ENCODE assay signal across 33 cellular contexts in the genomic region with DNA sequence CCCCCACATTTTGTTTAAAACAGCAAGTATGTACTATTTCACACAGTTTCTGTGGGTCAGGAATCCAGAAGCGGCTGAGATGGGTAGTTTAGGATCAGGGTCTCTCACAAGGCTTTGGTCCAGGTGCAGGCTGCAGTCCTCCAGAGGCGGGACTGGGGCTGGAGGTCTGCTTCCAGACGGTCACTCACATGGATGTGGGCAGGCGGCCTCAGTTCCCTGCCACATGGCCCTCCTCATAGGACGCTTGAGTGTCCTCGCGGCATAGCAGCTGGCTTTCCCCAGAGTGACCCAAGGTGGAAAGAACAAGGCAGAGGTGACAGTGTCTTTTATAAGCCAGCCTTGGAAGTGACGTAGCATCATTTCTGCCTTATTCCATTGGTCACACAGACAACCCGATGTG. TPM values are rescaled to one million over a fixed set of nuclear protein-coding genes. Genes with fewer than 3 reads are reported as not detected.
"Had no signal": no experiment of that assay in that cellular context is flagged by ENCODE, and none has a peak within 500 bp of the region (broad histone marks: within the 10 kb centered on the region; RNA-seq: fewer than 3 reads in every experiment).

No MANE protein-coding gene starts in this region.

- H3K27me3 ChIP-seq: ascending aorta, breast epithelium, cardiac muscle cell, dorsolateral prefrontal cortex, esophagus muscularis mucosa, foreskin keratinocyte, gastrocnemius medialis had no signal

- DNase-seq: activated CD4-positive, alpha-beta T cell treated with anti-CD3 and anti-CD28 coated beads for 4 hours; activated CD4-positive, alpha-beta T cell treated with anti-CD3 and anti-CD28 coated beads, Interleukin-2, amount 10 ng/mL, durations not matched to agents 7 days and 5 days; activated CD4-positive, alpha-beta T cell treated with anti-CD3 and anti-CD28 coated beads, Interleukin-2, amount 50 U/mL, for 48 hours; activated CD4-positive, CD25-positive, alpha-beta regulatory T cell; activated CD4-positive, CD25-positive, alpha-beta regulatory T cell treated with anti-CD3 and anti-CD28 coated beads, Interleukin-2, amount 50 U/mL, for 72 hours; activated CD8-positive, alpha-beta memory T cell treated with anti-CD3 and anti-CD28 coated beads for 24 hours; activated CD8-positive, alpha-beta T cell treated with anti-CD3 and anti-CD28 coated beads for 36 hours; activated gamma-delta T cell; activated naive CD4-positive, alpha-beta T cell; activated naive CD4-positive, alpha-beta T cell treated with anti-CD3 and anti-CD28 coated beads, Interleukin-2, amount 10 ng/mL, durations not matched to agents 7 days and 5 days; activated naive CD8-positive, alpha-beta T cell treated with anti-CD3 and anti-CD28 coated beads, Interleukin-2, amount 10 ng/mL, durations not matched to agents 7 days and 5 days; activated T-cell treated with anti-CD3 and anti-CD28 coated beads, Interleukin-2, amount 50 U/mL, for 4 hours; central memory CD4-positive, alpha-beta T cell; cerebellar nuclear complex; dorsolateral prefrontal cortex; effector memory CD4-positive, alpha-beta T cell; endodermal cell; foreskin keratinocyte; gastrocnemius medialis; glutamatergic neuron; T-helper 1 cell; T-helper 17 cell; T1000 had no signal

- H3K27ac ChIP-seq: ascending aorta, breast epithelium, cardiac muscle cell, coronary artery, dorsolateral prefrontal cortex, esophagus muscularis mucosa, foreskin keratinocyte, gastrocnemius medialis had no signal

- H3K4me3 ChIP-seq: ascending aorta, breast epithelium, cardiac muscle cell, coronary artery, dorsolateral prefrontal cortex, esophagus muscularis mucosa, gastrocnemius medialis had no signal

- H3K9me3 Mint-ChIP-seq: activated CD4-positive, alpha-beta T cell treated with anti-CD3 and anti-CD28 coated beads, Interleukin-2, amount 10 ng/mL, durations not matched to agents 7 days and 5 days; activated CD8-positive, alpha-beta T cell treated with anti-CD3 and anti-CD28 coated beads for 36 hours; activated naive CD4-positive, alpha-beta T cell treated with anti-CD3 and anti-CD28 coated beads, Interleukin-2, amount 10 ng/mL, durations not matched to agents 7 days and 5 days; activated naive CD4-positive, alpha-beta T cell treated with anti-CD3 and anti-CD28 coated beads, Interleukin-2, amount 50 U/mL, for 72 hours; activated naive CD8-positive, alpha-beta T cell treated with anti-CD3 and anti-CD28 coated beads, Interleukin-2, amount 10 ng/mL, durations not matched to agents 7 days and 5 days; activated T-cell treated with anti-CD3 and anti-CD28 coated beads, Interleukin-2, amount 50 U/mL, for 4 hours; activated T-helper 17 cell treated with anti-CD3 and anti-CD28 coated beads, Interleukin-2, amount 50 U/mL, for 72 hours; brain; endodermal cell; T-helper 2 cell treated with Interferon-gamma antibody and Interleukin-4, amounts not matched to agents 5 μg/mL and 100 μg/mL, for 36 hours had no signal

- H3K4me3 Mint-ChIP-seq: activated CD4-positive, alpha-beta T cell treated with anti-CD3 and anti-CD28 coated beads, Interleukin-2, amount 10 ng/mL, durations not matched to agents 7 days and 5 days; activated CD8-positive, alpha-beta T cell treated with anti-CD3 and anti-CD28 coated beads for 36 hours; activated naive CD4-positive, alpha-beta T cell treated with anti-CD3 and anti-CD28 coated beads, Interleukin-2, amount 10 ng/mL, durations not matched to agents 7 days and 5 days; activated naive CD8-positive, alpha-beta T cell treated with anti-CD3 and anti-CD28 coated beads, Interleukin-2, amount 10 ng/mL, durations not matched to agents 7 days and 5 days; activated T-cell treated with anti-CD3 and anti-CD28 coated beads, Interleukin-2, amount 50 U/mL, for 4 hours; activated T-helper 17 cell treated with anti-CD3 and anti-CD28 coated beads, Interleukin-2, amount 50 U/mL, for 72 hours; brain; dendritic cell treated with granulocyte-macrophage colony-stimulating factor and Interleukin-4, amounts not matched to agents 40 ng/mL and 50 ng/mL, for 4 days; endodermal cell; T-helper 17 cell; T-helper 2 cell treated with Interferon-gamma antibody and Interleukin-4, amounts not matched to agents 5 μg/mL and 100 μg/mL, for 36 hours had no signal

- H3K4me1 ChIP-seq: ascending aorta, breast epithelium had no signal

- H3K27me3 Mint-ChIP-seq: activated CD4-positive, alpha-beta T cell treated with anti-CD3 and anti-CD28 coated beads, Interleukin-2, amount 10 ng/mL, durations not matched to agents 7 days and 5 days; activated CD8-positive, alpha-beta T cell treated with anti-CD3 and anti-CD28 coated beads for 36 hours; activated naive CD4-positive, alpha-beta T cell treated with anti-CD3 and anti-CD28 coated beads, Interleukin-2, amount 10 ng/mL, durations not matched to agents 7 days and 5 days; activated naive CD8-positive, alpha-beta T cell treated with anti-CD3 and anti-CD28 coated beads, Interleukin-2, amount 10 ng/mL, durations not matched to agents 7 days and 5 days; activated T-helper 17 cell treated with anti-CD3 and anti-CD28 coated beads, Interleukin-2, amount 50 U/mL, for 72 hours; T-helper 17 cell had no signal

- H3K4me1 Mint-ChIP-seq: brain had no signal

- H3K36me3 ChIP-seq: breast epithelium, cardiac muscle cell, gastrocnemius medialis had no signal

- ATAC-seq: activated CD8-positive, alpha-beta T cell treated with anti-CD3 and anti-CD28 coated beads for 36 hours; activated naive CD4-positive, alpha-beta T cell treated with anti-CD3 and anti-CD28 coated beads, Interleukin-2, amount 50 U/mL, for 72 hours; activated T-cell treated with anti-CD3 and anti-CD28 coated beads, Interleukin-2, amount 50 U/mL, for 4 hours; activated T-helper 17 cell treated with anti-CD3 and anti-CD28 coated beads, Interleukin-2, amount 50 U/mL, for 72 hours; foreskin keratinocyte; gastrocnemius medialis; T-helper 17 cell had no signal

- H3K9me3 ChIP-seq: ascending aorta, breast epithelium, esophagus muscularis mucosa, gastrocnemius medialis had no signal

- H3K36me3 Mint-ChIP-seq: brain had no signal

- H3K27ac Mint-ChIP-seq: activated CD4-positive, alpha-beta T cell treated with anti-CD3 and anti-CD28 coated beads, Interleukin-2, amount 10 ng/mL, durations not matched to agents 7 days and 5 days; activated CD8-positive, alpha-beta T cell treated with anti-CD3 and anti-CD28 coated beads for 36 hours; activated naive CD4-positive, alpha-beta T cell treated with anti-CD3 and anti-CD28 coated beads, Interleukin-2, amount 10 ng/mL, durations not matched to agents 7 days and 5 days; activated naive CD4-positive, alpha-beta T cell treated with anti-CD3 and anti-CD28 coated beads, Interleukin-2, amount 50 U/mL, for 72 hours; activated naive CD8-positive, alpha-beta T cell treated with anti-CD3 and anti-CD28 coated beads, Interleukin-2, amount 10 ng/mL, durations not matched to agents 7 days and 5 days; activated T-helper 17 cell treated with anti-CD3 and anti-CD28 coated beads, Interleukin-2, amount 50 U/mL, for 72 hours; brain; dendritic cell treated with granulocyte-macrophage colony-stimulating factor and Interleukin-4, amounts not matched to agents 40 ng/mL and 50 ng/mL, for 4 days; endodermal cell; T-helper 17 cell; T-helper 2 cell treated with Interferon-gamma antibody and Interleukin-4, amounts not matched to agents 5 μg/mL and 100 μg/mL, for 36 hours had no signal

RNA-seq across cellular contexts. Expression of a gene that starts 11.8 kb away (rescaled TPM):
- total RNA-seq: activated CD8-positive, alpha-beta T cell treated with anti-CD3 and anti-CD28 coated beads for 36 hours; activated naive CD4-positive, alpha-beta T cell treated with anti-CD3 and anti-CD28 coated beads, Interleukin-2, amount 50 U/mL, for 72 hours; activated T-cell treated with anti-CD3 and anti-CD28 coated beads, Interleukin-2, amount 50 U/mL, for 4 hours; activated T-helper 17 cell treated with anti-CD3 and anti-CD28 coated beads, Interleukin-2, amount 50 U/mL, for 72 hours; foreskin keratinocyte; gastrocnemius medialis; T-helper 17 cell had no signal
- polyA plus RNA-seq: foreskin keratinocyte had no signal
